In the genomic region with DNA sequence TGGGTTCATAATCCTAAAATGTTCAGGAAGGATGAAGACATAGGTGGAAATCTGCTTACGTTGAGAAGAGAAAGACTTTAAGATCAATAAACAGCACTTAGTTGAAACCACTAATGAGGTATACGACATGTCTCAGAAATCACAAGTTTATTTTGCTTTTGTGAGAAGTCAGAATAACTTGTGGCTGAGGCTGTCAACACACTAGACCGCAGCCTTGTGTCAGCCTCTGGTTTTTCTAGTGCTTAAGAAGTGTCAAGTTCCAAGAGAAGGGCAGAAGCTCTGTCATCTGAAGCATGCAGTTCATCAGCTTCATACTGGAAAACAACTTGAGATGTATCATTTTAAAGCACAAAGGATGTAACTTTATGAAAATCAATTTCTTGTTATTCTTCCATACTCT, we compare ENCODE assay signal across 1 cellular context.
TF ChIP-seq lines count a peak whose summit lies in the region.

No MANE protein-coding gene starts in this region.

TF ChIP-seq in A549, 52 proteins besides CTCF, POLR2A, EP300 and RAD21 (continued from another document):
- TF ChIP-seq, protein P1, sequence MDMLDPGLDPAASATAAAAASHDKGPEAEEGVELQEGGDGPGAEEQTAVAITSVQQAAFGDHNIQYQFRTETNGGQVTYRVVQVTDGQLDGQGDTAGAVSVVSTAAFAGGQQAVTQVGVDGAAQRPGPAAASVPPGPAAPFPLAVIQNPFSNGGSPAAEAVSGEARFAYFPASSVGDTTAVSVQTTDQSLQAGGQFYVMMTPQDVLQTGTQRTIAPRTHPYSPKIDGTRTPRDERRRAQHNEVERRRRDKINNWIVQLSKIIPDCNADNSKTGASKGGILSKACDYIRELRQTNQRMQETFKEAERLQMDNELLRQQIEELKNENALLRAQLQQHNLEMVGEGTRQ (IDR thresholded peaks at IDR 0.05) = no peak
- TF ChIP-seq KDM5A (IDR thresholded peaks at IDR 0.05) (no peak), PHF8 (IDR thresholded peaks at IDR 0.05; ENCODE audit: borderline replicate concordance, low read depth) (no peak), MAX (IDR thresholded peaks at IDR 0.05) (no peak), HEYL (CRISPR knock-in tag; IDR thresholded peaks at IDR 0.05) (no peak), RCOR1 (IDR thresholded peaks at IDR 0.05; ENCODE audit: low read depth, low read length) (no peak), BHLHE40 (IDR thresholded peaks at IDR 0.05; ENCODE audit: low read depth, low read length) (no peak), HDAC2 (IDR thresholded peaks at IDR 0.05) (no peak), HOXB5 (CRISPR knock-in tag; IDR thresholded peaks at IDR 0.05) (no peak), NFE2L2 (conservative IDR thresholded peaks at IDR 0.05; ENCODE audit: low read length) (no peak), ZNF302 (CRISPR knock-in tag; IDR thresholded peaks at IDR 0.05) (no peak)
- TF ChIP-seq, protein P2, sequence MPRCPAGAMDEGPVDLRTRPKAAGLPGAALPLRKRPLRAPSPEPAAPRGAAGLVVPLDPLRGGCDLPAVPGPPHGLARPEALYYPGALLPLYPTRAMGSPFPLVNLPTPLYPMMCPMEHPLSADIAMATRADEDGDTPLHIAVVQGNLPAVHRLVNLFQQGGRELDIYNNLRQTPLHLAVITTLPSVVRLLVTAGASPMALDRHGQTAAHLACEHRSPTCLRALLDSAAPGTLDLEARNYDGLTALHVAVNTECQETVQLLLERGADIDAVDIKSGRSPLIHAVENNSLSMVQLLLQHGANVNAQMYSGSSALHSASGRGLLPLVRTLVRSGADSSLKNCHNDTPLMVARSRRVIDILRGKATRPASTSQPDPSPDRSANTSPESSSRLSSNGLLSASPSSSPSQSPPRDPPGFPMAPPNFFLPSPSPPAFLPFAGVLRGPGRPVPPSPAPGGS (IDR thresholded peaks at IDR 0.05) = no peak
- TF ChIP-seq, protein P3, sequence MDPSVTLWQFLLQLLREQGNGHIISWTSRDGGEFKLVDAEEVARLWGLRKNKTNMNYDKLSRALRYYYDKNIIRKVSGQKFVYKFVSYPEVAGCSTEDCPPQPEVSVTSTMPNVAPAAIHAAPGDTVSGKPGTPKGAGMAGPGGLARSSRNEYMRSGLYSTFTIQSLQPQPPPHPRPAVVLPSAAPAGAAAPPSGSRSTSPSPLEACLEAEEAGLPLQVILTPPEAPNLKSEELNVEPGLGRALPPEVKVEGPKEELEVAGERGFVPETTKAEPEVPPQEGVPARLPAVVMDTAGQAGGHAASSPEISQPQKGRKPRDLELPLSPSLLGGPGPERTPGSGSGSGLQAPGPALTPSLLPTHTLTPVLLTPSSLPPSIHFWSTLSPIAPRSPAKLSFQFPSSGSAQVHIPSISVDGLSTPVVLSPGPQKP (IDR thresholded peaks at IDR 0.05; ENCODE audit: low read depth, low read length) = no peak
TF ChIP-seq in A549: peak in this region for 0.
